In genomic region chr3:11562277-11562881, GRCh38 we compare ENCODE assay signal across 1 cellular context.
TF ChIP-seq lines count a peak whose summit lies in the region.

No MANE protein-coding gene starts in this region.

TF ChIP-seq in GM23338, 12 proteins besides CTCF, POLR2A, EP300 and RAD21 (continued from another document):
- TF ChIP-seq, protein P1, sequence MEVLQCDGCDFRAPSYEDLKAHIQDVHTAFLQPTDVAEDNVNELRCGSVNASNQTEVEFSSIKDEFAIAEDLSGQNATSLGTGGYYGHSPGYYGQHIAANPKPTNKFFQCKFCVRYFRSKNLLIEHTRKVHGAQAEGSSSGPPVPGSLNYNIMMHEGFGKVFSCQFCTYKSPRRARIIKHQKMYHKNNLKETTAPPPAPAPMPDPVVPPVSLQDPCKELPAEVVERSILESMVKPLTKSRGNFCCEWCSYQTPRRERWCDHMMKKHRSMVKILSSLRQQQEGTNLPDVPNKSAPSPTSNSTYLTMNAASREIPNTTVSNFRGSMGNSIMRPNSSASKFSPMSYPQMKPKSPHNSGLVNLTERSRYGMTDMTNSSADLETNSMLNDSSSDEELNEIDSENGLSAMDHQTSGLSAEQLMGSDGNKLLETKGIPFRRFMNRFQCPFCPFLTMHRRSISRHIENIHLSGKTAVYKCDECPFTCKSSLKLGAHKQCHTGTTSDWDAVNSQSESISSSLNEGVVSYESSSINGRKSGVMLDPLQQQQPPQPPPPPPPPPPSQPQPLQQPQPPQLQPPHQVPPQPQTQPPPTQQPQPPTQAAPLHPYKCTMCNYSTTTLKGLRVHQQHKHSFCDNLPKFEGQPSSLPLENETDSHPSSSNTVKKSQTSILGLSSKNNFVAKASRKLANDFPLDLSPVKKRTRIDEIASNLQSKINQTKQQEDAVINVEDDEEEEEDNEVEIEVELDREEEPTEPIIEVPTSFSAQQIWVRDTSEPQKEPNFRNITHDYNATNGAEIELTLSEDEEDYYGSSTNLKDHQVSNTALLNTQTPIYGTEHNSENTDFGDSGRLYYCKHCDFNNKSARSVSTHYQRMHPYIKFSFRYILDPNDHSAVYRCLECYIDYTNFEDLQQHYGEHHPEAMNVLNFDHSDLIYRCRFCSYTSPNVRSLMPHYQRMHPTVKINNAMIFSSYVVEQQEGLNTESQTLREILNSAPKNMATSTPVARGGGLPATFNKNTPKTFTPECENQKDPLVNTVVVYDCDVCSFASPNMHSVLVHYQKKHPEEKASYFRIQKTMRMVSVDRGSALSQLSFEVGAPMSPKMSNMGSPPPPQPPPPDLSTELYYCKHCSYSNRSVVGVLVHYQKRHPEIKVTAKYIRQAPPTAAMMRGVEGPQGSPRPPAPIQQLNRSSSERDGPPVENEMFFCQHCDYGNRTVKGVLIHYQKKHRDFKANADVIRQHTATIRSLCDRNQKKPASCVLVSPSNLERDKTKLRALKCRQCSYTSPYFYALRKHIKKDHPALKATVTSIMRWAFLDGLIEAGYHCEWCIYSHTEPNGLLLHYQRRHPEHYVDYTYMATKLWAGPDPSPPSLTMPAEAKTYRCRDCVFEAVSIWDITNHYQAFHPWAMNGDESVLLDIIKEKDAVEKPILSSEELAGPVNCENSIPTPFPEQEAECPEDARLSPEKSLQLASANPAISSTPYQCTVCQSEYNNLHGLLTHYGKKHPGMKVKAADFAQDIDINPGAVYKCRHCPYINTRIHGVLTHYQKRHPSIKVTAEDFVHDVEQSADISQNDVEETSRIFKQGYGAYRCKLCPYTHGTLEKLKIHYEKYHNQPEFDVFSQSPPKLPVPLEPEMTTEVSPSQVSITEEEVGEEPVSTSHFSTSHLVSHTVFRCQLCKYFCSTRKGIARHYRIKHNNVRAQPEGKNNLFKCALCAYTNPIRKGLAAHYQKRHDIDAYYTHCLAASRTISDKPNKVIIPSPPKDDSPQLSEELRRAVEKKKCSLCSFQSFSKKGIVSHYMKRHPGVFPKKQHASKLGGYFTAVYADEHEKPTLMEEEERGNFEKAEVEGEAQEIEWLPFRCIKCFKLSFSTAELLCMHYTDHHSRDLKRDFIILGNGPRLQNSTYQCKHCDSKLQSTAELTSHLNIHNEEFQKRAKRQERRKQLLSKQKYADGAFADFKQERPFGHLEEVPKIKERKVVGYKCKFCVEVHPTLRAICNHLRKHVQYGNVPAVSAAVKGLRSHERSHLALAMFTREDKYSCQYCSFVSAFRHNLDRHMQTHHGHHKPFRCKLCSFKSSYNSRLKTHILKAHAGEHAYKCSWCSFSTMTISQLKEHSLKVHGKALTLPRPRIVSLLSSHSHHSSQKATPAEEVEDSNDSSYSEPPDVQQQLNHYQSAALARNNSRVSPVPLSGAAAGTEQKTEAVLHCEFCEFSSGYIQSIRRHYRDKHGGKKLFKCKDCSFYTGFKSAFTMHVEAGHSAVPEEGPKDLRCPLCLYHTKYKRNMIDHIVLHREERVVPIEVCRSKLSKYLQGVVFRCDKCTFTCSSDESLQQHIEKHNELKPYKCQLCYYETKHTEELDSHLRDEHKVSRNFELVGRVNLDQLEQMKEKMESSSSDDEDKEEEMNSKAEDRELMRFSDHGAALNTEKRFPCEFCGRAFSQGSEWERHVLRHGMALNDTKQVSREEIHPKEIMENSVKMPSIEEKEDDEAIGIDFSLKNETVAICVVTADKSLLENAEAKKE (CRISPR knock-in tag; IDR thresholded peaks at IDR 0.05), result no peak
- TF ChIP-seq CREB1 (CRISPR knock-in tag; IDR thresholded peaks at IDR 0.05; ENCODE audit: low read depth) (no peak), EZH2 (IDR thresholded peaks at IDR 0.05; ENCODE audit: low read depth, unreplicated experiment) (no peak), STAT1 (IDR thresholded peaks at IDR 0.05; ENCODE audit: unreplicated experiment) (no peak)
TF ChIP-seq in GM23338: peak in this region for 0.
